9 cellular contexts compared by ENCODE assay signal in the genomic region with DNA sequence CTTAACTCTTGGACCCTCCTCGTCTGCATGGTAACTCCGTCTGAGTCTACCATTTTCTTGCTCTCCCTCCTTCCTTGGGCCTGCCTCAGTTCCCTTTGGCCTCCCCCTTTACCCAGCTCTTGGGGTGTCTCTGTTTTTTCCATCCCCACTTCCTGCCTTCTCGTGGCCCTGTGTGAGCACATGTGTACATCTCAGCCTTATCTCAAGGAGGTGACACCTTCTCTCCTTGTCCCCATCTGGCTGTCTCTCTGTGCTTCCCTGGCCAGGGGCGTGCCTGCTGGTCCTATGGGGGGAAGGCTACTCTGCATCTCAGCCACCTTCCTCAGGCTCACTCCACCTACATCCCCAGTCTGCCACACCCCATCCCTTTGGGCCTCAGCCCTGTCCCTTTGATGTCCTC. TPM values are rescaled to one million over a fixed set of nuclear protein-coding genes. Genes with fewer than 3 reads are reported as not detected.
DNase-seq lines count a peak whose midpoint lies in the region; ATAC-seq, FAIRE-seq and TF ChIP-seq lines count a peak whose summit lies in the region.
"Had no signal": no experiment of that assay in that cellular context is flagged by ENCODE, and none has a peak within 500 bp of the region (broad histone marks: within the 10 kb centered on the region; RNA-seq: fewer than 3 reads in every experiment).

No MANE protein-coding gene starts in this region.

- no peak for FAIRE-seq in astrocyte (lab: Jason Lieb, UNC)

- H3K79me2 ChIP-seq in astrocyte (ENCODE audit: insufficient read depth, low read length) = no peaks in the 10 kb centered on the region

- H3K27ac Mint-ChIP-seq in astrocyte (ENCODE audit: unreplicated experiment) = peak overlapping the region; percentile 83
- peak overlapping the region; percentile 90 to 99 (median 98) for H3K27ac Mint-ChIP-seq in naive thymus-derived CD4-positive, alpha-beta T cell

- peak overlapping the region; percentile 81 for H2AFZ ChIP-seq in astrocyte (ENCODE audit: low read depth, low read length)

- H3K4me2 ChIP-seq in astrocyte (ENCODE audit: low read length) = peak overlapping the region; percentile 86

- H3K27me3 ChIP-seq in astrocyte (ENCODE audit: insufficient read depth, low read length) = no peaks in the 10 kb centered on the region
- no peaks in the 10 kb centered on the region for H3K27me3 ChIP-seq in naive thymus-derived CD4-positive, alpha-beta T cell (ENCODE audit: control insufficient read depth in 2 of 2, insufficient read depth in 2 of 2, low read length in 2 of 2)
- H3K27me3 ChIP-seq: SJSA1 had no signal

- no peaks in the 10 kb centered on the region for H3K9me3 ChIP-seq in astrocyte (ENCODE audit: insufficient read depth, low read depth, low read length)
- peaks cover 0 to 3% (median 0%) of the 10 kb centered on the region in 3 experiments for H3K9me3 ChIP-seq in naive thymus-derived CD4-positive, alpha-beta T cell (ENCODE audit: control insufficient read depth in 2 of 3, low read length in 3 of 3)

- no peak for ATAC-seq in naive thymus-derived CD4-positive, alpha-beta T cell
- ATAC-seq in HG03097 (IDR thresholded peaks at IDR 0.05; ENCODE audit: low FRiP score, unreplicated experiment) (no peak), GM19463 (IDR thresholded peaks at IDR 0.05; ENCODE audit: unreplicated experiment) (no peak), GM21717 (IDR thresholded peaks at IDR 0.05; ENCODE audit: unreplicated experiment) (no peak)

- H4K20me1 ChIP-seq in astrocyte (ENCODE audit: insufficient read depth, low read length) = no peaks in the 10 kb centered on the region

- H3K27ac ChIP-seq in astrocyte (ENCODE audit: low read depth, low read length) = no peak overlapping the region
- H3K27ac ChIP-seq in naive thymus-derived CD4-positive, alpha-beta T cell (ENCODE audit: low read depth, low read length) = peak overlapping the region; percentile 80

- TF ChIP-seq CTCF in astrocyte (IDR thresholded peaks at IDR 0.05; ENCODE audit: insufficient read depth, low read depth, low read length) = no peak

- H3K27me3 Mint-ChIP-seq in astrocyte (ENCODE audit: low read depth, unreplicated experiment) = no peaks in the 10 kb centered on the region
- no peaks in the 10 kb centered on the region for H3K27me3 Mint-ChIP-seq in naive thymus-derived CD4-positive, alpha-beta T cell

- POLR2A ChIA-PET in naive thymus-derived CD4-positive, alpha-beta T cell (lab: Charles Lee) = interaction anchor here (1.0 to 4.3 kb wide), 12 partner anchors 10 to 557 kb away, joined by 3 to 67 read pairs (median 8); a partner anchor contains a TSS

- DNase-seq in stimulated activated CD4-positive, alpha-beta T cell treated with anti-CD3 and anti-CD28 coated beads, Interleukin-15, amount 100 ng/mL, for 24 hours = peak; percentile 29
- no peak for DNase-seq in stimulated activated CD4-positive, alpha-beta T cell treated with anti-CD3 and anti-CD28 coated beads, Interleukin-12 subunit alpha, Interleukin-12 subunit beta, amount 100 ng/mL, for 4 hours
- DNase-seq in astrocyte (ENCODE audit: low read depth) (no peak), activated gamma-delta T cell (lab: John Stamatoyannopoulos, UW) (no peak)
- DNase-seq in naive thymus-derived CD4-positive, alpha-beta T cell = peak in 3 of 9 donors; percentile 19 to 37 (median 27)

- no peaks in the 10 kb centered on the region for H3K36me3 Mint-ChIP-seq in astrocyte (ENCODE audit: low read depth, unreplicated experiment)
- peaks cover 0 to 4% (median 0%) of the 10 kb centered on the region in 5 donors for H3K36me3 Mint-ChIP-seq in naive thymus-derived CD4-positive, alpha-beta T cell

- peaks cover 2% of the 10 kb centered on the region for H3K4me1 Mint-ChIP-seq in astrocyte (ENCODE audit: low read depth, unreplicated experiment)
- H3K4me1 Mint-ChIP-seq in naive thymus-derived CD4-positive, alpha-beta T cell = peaks cover 25 to 45% (median 38%) of the 10 kb centered on the region in 7 donors

- intact Hi-C loops in naive thymus-derived CD4-positive, alpha-beta T cell (cut with micrococcal nuclease) = loop anchor here (1.0 to 5.0 kb wide), 2 partner anchors 28 to 141 kb away; a partner anchor contains a TSS

- H3K4me1 ChIP-seq in astrocyte (ENCODE audit: insufficient read depth, low read length) = peaks cover 13% of the 10 kb centered on the region
- H3K4me1 ChIP-seq in naive thymus-derived CD4-positive, alpha-beta T cell (ENCODE audit: control insufficient read depth in 2 of 2, insufficient read depth in 2 of 2, low read length in 2 of 2) = peaks cover 26 to 35% of the 10 kb centered on the region in 2 donors

- H3K36me3 ChIP-seq in astrocyte (ENCODE audit: insufficient read depth, low read length) = no peaks in the 10 kb centered on the region
- no peaks in the 10 kb centered on the region for H3K36me3 ChIP-seq in naive thymus-derived CD4-positive, alpha-beta T cell (ENCODE audit: control insufficient read depth in 2 of 3, insufficient read depth in 3 of 3, low read length in 3 of 3)
- H3K36me3 ChIP-seq: SJSA1 had no signal

- CTCF ChIA-PET in naive thymus-derived CD4-positive, alpha-beta T cell (lab: Charles Lee) = interaction anchor here (0.8 to 4.1 kb wide), 5 partner anchors 10 to 539 kb away, joined by 3 to 54 read pairs (median 9); a partner anchor contains a TSS

- no peak overlapping the region for H3K4me3 Mint-ChIP-seq in astrocyte (ENCODE audit: unreplicated experiment)
- peak overlapping the region; percentile 91 to 99 (median 96) for H3K4me3 Mint-ChIP-seq in naive thymus-derived CD4-positive, alpha-beta T cell

- no peak overlapping the region for H3K9ac ChIP-seq in astrocyte (ENCODE audit: low read length)

- no peak overlapping the region for H3K4me3 ChIP-seq in astrocyte (ENCODE audit: insufficient read depth, low read depth, low read length)
- H3K4me3 ChIP-seq in naive thymus-derived CD4-positive, alpha-beta T cell (ENCODE audit: low read length) = peak overlapping the region; percentile 65

- H3K9me3 Mint-ChIP-seq in astrocyte (ENCODE audit: unreplicated experiment) = no peaks in the 10 kb centered on the region
- peaks cover 0 to 5% (median 0%) of the 10 kb centered on the region in 11 donors for H3K9me3 Mint-ChIP-seq in naive thymus-derived CD4-positive, alpha-beta T cell

RNA-seq across cellular contexts. Expression of a gene that starts 6.6 kb away (rescaled TPM):
- 5.2 and 5.9 TPM in 2 replicates for total RNA-seq in astrocyte
- under 1 TPM in 4 of 5 experiments, not detected in 1; 0.17 to 0.54 (median 0.40) TPM for total RNA-seq in naive thymus-derived CD4-positive, alpha-beta T cell
- polyA plus RNA-seq in naive thymus-derived CD4-positive, alpha-beta T cell = not detected

RNA-seq across cellular contexts. Expression of a gene that starts 9.1 kb away (rescaled TPM):
- total RNA-seq in astrocyte = 37.7 and 40.7 TPM in 2 replicates
- 10 to 100 TPM; 17.2 to 23.7 (median 22.7) TPM for total RNA-seq in naive thymus-derived CD4-positive, alpha-beta T cell
- 10 to 100 TPM; 28.4 to 31.4 TPM for polyA plus RNA-seq in naive thymus-derived CD4-positive, alpha-beta T cell

RNA-seq across cellular contexts. Expression of a gene that starts 20.4 kb away (rescaled TPM):
- 42.3 and 42.5 TPM in 2 replicates for total RNA-seq in astrocyte
- total RNA-seq in naive thymus-derived CD4-positive, alpha-beta T cell = 10 to 100 TPM; 11.1 to 26.8 (median 17.0) TPM
- polyA plus RNA-seq in naive thymus-derived CD4-positive, alpha-beta T cell = under 1 TPM; 0.08 to 0.16 TPM

RNA-seq across cellular contexts. Expression of a gene that starts 45.9 kb away (rescaled TPM):
- 21.1 and 22.6 TPM in 2 replicates for total RNA-seq in astrocyte
- 10 to 100 TPM in 4 of 5 experiments, 1 to 10 TPM in 1; 6.0 to 29.8 (median 18.4) TPM for total RNA-seq in naive thymus-derived CD4-positive, alpha-beta T cell
- polyA plus RNA-seq in naive thymus-derived CD4-positive, alpha-beta T cell = 10 to 100 TPM; 10.3 to 17.8 TPM

RNA-seq across cellular contexts. Expression of a gene that starts 54.6 kb away (rescaled TPM):
- 15.4 and 18.7 TPM in 2 replicates for total RNA-seq in astrocyte
- total RNA-seq in naive thymus-derived CD4-positive, alpha-beta T cell = 10 to 100 TPM; 27.0 to 47.2 (median 36.8) TPM
- polyA plus RNA-seq in naive thymus-derived CD4-positive, alpha-beta T cell = 1 to 10 TPM; 1.3 to 2.5 TPM
